ENCODE assay signal across 18 cellular contexts in the genomic region with DNA sequence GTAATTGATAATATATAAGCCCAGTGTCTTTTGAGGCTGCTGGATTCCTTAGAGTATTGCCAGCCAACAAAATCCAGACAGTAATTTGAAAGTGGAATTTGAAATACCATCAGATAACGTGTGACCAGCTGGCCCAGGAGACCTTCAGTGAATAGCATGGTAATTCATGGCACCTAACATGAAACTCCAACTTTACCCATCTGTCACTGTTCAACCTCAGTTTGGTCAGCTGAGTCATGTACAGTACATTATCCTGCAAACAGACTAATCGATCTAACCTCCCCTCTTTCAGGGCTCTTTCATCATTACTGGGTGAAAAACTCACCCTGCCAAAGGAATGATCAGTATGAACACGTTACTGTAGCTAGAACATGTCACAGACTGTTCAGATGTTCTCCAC.
"Had no signal": no experiment of that assay in that cellular context is flagged by ENCODE, and none has a peak within 500 bp of the region (broad histone marks: within the 10 kb centered on the region; RNA-seq: fewer than 3 reads in every experiment).

No MANE protein-coding gene starts in this region.

- H3K36me3 Mint-ChIP-seq: activated naive CD4-positive, alpha-beta T cell treated with anti-CD3 and anti-CD28 coated beads, Interleukin-2, amount 10 ng/mL, durations not matched to agents 7 days and 5 days; naive thymus-derived CD4-positive, alpha-beta T cell had no signal

- H3K79me2 ChIP-seq: hepatocyte, parathyroid adenoma had no signal

- DNase-seq: activated CD4-positive, alpha-beta T cell treated with anti-CD3 and anti-CD28 coated beads, Interleukin-2, amount 50 U/mL, for 1 hour; activated CD4-positive, CD25-positive, alpha-beta regulatory T cell; activated naive CD4-positive, alpha-beta T cell treated with anti-CD3 and anti-CD28 coated beads, Interleukin-2, amount 10 ng/mL, durations not matched to agents 7 days and 5 days; activated T-cell treated with anti-CD3 and anti-CD28 coated beads for 4 hours; adrenal gland; brain microvascular endothelial cell; dermis blood vessel endothelial cell; lower lobe of right lung; naive thymus-derived CD4-positive, alpha-beta T cell; retina; stimulated activated CD4-positive, alpha-beta T cell treated with anti-CD3 and anti-CD28 coated beads, Interleukin-15, amount 100 ng/mL, for 24 hours; stimulated activated CD4-positive, alpha-beta T cell treated with anti-CD3 and anti-CD28 coated beads, Interleukin-4, amount 100 ng/mL, for 4 hours had no signal

- H3K4me3 ChIP-seq: adrenal gland, gastroesophageal sphincter, hepatocyte, lower lobe of right lung, tibial nerve had no signal

- H3K4me2 ChIP-seq: hepatocyte had no signal

- H3K9me3 ChIP-seq: adrenal gland, gastroesophageal sphincter, lower lobe of right lung, tibial nerve had no signal

- H3K36me3 ChIP-seq: adrenal gland, brain microvascular endothelial cell, gastroesophageal sphincter, lower lobe of right lung, tibial nerve had no signal

- H3K27ac Mint-ChIP-seq: activated naive CD4-positive, alpha-beta T cell treated with anti-CD3 and anti-CD28 coated beads, Interleukin-2, amount 10 ng/mL, durations not matched to agents 7 days and 5 days; activated T-helper 17 cell treated with anti-CD3 and anti-CD28 coated beads, Interleukin-2, amount 50 U/mL, for 72 hours; naive thymus-derived CD4-positive, alpha-beta T cell; T-helper 1 cell treated with Interleukin-12 subunit alpha and Interleukin-12 subunit beta and Interleukin-4 antibody, amounts not matched to agents 30 μg/mL and 1 μg/mL, for 36 hours had no signal

- H3K4me1 ChIP-seq: adrenal gland, gastroesophageal sphincter, lower lobe of right lung, parathyroid adenoma, tibial nerve had no signal

- H2AFZ ChIP-seq: hepatocyte, parathyroid adenoma had no signal

- ATAC-seq: activated T-helper 17 cell treated with anti-CD3 and anti-CD28 coated beads, Interleukin-2, amount 50 U/mL, for 72 hours; gastroesophageal sphincter; lower lobe of right lung; naive thymus-derived CD4-positive, alpha-beta T cell had no signal

- H3K27ac ChIP-seq: adrenal gland, brain microvascular endothelial cell, gastroesophageal sphincter, hepatocyte, lower lobe of right lung, parathyroid adenoma, tibial nerve had no signal

- H3K4me1 Mint-ChIP-seq: activated naive CD4-positive, alpha-beta T cell treated with anti-CD3 and anti-CD28 coated beads, Interleukin-2, amount 10 ng/mL, durations not matched to agents 7 days and 5 days; activated T-helper 17 cell treated with anti-CD3 and anti-CD28 coated beads, Interleukin-2, amount 50 U/mL, for 72 hours; naive thymus-derived CD4-positive, alpha-beta T cell had no signal

- H3K9ac ChIP-seq: parathyroid adenoma had no signal

- H3K27me3 ChIP-seq: adrenal gland, brain microvascular endothelial cell, gastroesophageal sphincter, hepatocyte, tibial nerve had no signal

- H3K4me3 Mint-ChIP-seq: activated naive CD4-positive, alpha-beta T cell treated with anti-CD3 and anti-CD28 coated beads, Interleukin-2, amount 10 ng/mL, durations not matched to agents 7 days and 5 days; activated T-helper 17 cell treated with anti-CD3 and anti-CD28 coated beads, Interleukin-2, amount 50 U/mL, for 72 hours; naive thymus-derived CD4-positive, alpha-beta T cell; T-helper 1 cell treated with Interleukin-12 subunit alpha and Interleukin-12 subunit beta and Interleukin-4 antibody, amounts not matched to agents 30 μg/mL and 1 μg/mL, for 36 hours had no signal

- H3K9me3 Mint-ChIP-seq: activated naive CD4-positive, alpha-beta T cell treated with anti-CD3 and anti-CD28 coated beads, Interleukin-2, amount 10 ng/mL, durations not matched to agents 7 days and 5 days; activated T-helper 17 cell treated with anti-CD3 and anti-CD28 coated beads, Interleukin-2, amount 50 U/mL, for 72 hours; T-helper 1 cell treated with Interleukin-12 subunit alpha and Interleukin-12 subunit beta and Interleukin-4 antibody, amounts not matched to agents 30 μg/mL and 1 μg/mL, for 36 hours had no signal
